In the genomic region with DNA sequence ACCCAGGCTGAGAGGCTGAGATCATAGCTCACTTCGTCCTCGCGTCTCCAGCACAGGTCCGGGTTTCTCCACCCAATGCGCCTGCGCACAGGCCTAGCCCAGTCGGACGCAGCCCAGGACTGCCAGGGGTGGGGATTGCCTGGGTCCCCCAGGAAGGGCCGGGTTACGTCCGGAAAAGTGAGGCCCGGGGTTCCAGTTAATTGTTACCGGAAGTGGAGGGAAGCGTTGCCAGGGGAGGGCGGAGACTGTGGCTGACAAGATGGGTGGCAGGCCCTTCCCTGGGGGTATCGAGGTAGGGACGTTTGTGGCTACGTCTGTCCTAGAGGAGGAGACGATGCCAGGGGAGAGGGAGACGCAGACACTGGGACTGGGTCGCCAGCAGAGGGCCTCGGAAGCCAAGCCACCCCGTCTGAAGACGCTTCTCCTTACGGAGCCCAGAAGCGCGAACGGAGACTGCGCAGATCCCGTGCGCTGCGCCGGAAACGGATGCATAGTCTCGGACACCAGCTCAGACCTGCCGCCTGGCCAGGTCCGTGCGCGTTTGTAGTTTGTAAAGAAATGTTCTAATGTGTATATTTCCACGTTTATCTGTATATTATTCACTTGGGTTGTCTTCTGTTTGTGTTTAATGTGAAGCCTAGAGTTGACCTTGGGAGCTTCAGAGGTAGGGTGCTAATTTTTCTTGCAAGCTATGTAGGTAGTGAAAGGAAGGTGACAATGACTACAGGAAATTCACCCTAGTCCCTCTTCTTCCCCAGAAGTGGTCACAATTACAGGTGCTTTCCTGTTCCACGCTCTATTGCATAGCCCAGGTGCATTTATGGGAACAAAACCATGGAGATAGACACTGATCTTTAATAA, we compare ENCODE assay signal across 8 cellular contexts. TPM values are rescaled to one million over a fixed set of nuclear protein-coding genes. Genes with fewer than 3 reads are reported as not detected.
DNase-seq lines count a peak whose midpoint lies in the region; ATAC-seq and TF ChIP-seq lines count a peak whose summit lies in the region.

No MANE protein-coding gene starts in this region.

- H3K36me3 ChIP-seq in BLaER1 = peaks cover 45% of the 10 kb centered on the region

- no peak for TF ChIP-seq POLR2A in lower leg skin (IDR thresholded peaks at IDR 0.05)

- peak; percentile 52 for ATAC-seq in HG03457 (IDR thresholded peaks at IDR 0.05; ENCODE audit: unreplicated experiment)

- H3K4me1 ChIP-seq in BLaER1 = peaks cover 88% of the 10 kb centered on the region

- H4K20me1 ChIP-seq in BLaER1 = peaks cover 65% of the 10 kb centered on the region

- H3K9me3 ChIP-seq in BLaER1 = no peaks in the 10 kb centered on the region

- intact Hi-C loops in lower leg skin (cut with DNase I; ENCODE audit: low total_unique reads) = loop anchor here (10.0 kb wide), 1 partner anchor 565 kb away; a partner anchor contains a TSS

- no peaks in the 10 kb centered on the region for H3K27me3 ChIP-seq in BLaER1

- peak in 1 of 3 donors; percentile 56 for TF ChIP-seq CTCF in lower leg skin (IDR thresholded peaks at IDR 0.05)

- WGBS in lower leg skin, 2 donors = 0 to 4% methylated on average over 37 to 41 of the region's 41 CpGs

- DNase-seq in GM19240 (ENCODE audit: insufficient read length, low spot score) (peak; percentile 27), NCI-H748 (lab: John Stamatoyannopoulos, UW; ENCODE audit: unreplicated experiment) (peak; percentile 93), dermis blood vessel endothelial cell (peak; percentile 93), lower leg skin (ENCODE audit: low spot score in 2 of 2) (peak; percentile 91 to 98)
- DNase-seq in activated CD4-positive, alpha-beta T cell treated with anti-CD3 and anti-CD28 coated beads, Interleukin-2, amount 50 U/mL, for 24 hours (ENCODE audit: low read depth in 1 of 2, low spot score in 1 of 2) = peak; percentile 78 to 90
- DNase-seq in stimulated activated CD4-positive, alpha-beta T cell treated with anti-CD3 and anti-CD28 coated beads, Interleukin-4, amount 100 ng/mL, for 4 hours = peak; percentile 77 to 83

- peak overlapping the region; percentile 100 for H3K4me2 ChIP-seq in BLaER1

- H3K27ac ChIP-seq in BLaER1 = peak overlapping the region; percentile 59

- peak overlapping the region; percentile 75 for H3K9ac ChIP-seq in BLaER1

- H3K4me3 ChIP-seq in BLaER1 = peak overlapping the region; percentile 68
- H3K4me3 ChIP-seq in lower leg skin (ENCODE audit: low read depth, poor library complexity, severe bottlenecking) = peak overlapping the region; percentile 4

RNA-seq across cellular contexts. Expression of a gene that starts 7.3 kb away (rescaled TPM):
- 111 and 342 TPM in 2 replicates for total RNA-seq in dermis blood vessel endothelial cell
- 100 to 1,000 TPM in 2 of 4 donors, 10 to 100 TPM in 2; 70.9 to 148 (median 110) TPM for total RNA-seq in lower leg skin

RNA-seq across cellular contexts. Expression of a gene that starts 7.6 kb away (rescaled TPM):
- 46.1 and 56.8 TPM in 2 replicates for total RNA-seq in dermis blood vessel endothelial cell
- 10 to 100 TPM; 53.4 to 65.7 (median 61.9) TPM for total RNA-seq in lower leg skin

RNA-seq across cellular contexts. Expression of a gene that starts 32.4 kb away (rescaled TPM):
- 0.09 and 0.34 TPM in 2 replicates for total RNA-seq in dermis blood vessel endothelial cell
- total RNA-seq in lower leg skin = not detected

Comparison
In these comparisons a context has a peak if more than half of its experiments do, and no peak if none do; other contexts are left out.
1. Peak in every context shown above with its lines: DNase-seq, ATAC-seq, H3K4me3 ChIP-seq and H3K27ac ChIP-seq.
2. DNase-seq: peak in every context shown above with its lines; median percentile 94 in lower leg skin; 93 in NCI-H748; 93 in dermis blood vessel endothelial cell; 84 in activated CD4-positive, alpha-beta T cell treated with anti-CD3 and anti-CD28 coated beads, Interleukin-2, amount 50 U/mL, for 24 hours; 80 in stimulated activated CD4-positive, alpha-beta T cell treated with anti-CD3 and anti-CD28 coated beads, Interleukin-4, amount 100 ng/mL, for 4 hours; 27 in GM19240.